ENCODE assay signal across 4 cellular contexts in the genomic region with DNA sequence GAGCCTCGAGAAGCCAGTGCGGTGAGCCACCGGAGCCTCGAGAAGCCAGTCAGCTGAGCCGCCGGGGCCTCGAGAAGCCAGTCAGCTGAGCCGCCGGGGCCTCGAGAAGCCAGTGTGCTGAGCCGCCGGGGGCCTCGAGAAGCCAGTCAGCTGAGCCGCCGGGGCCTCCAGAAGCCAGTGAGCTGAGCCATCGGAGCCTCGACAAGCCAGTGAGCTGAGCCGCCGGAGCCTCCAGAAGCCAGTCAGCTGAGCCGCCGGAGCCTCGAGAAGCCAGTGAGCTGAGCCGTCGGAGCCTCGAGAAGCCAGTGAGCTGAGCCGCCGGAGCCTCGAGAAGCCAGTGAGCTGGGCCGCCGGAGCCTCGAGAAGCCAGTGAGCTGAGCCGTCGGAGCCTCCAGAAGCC. TPM values are rescaled to one million over a fixed set of nuclear protein-coding genes. Genes with fewer than 3 reads are reported as not detected.
DNase-seq lines count a peak whose midpoint lies in the region; ATAC-seq, FAIRE-seq and TF ChIP-seq lines count a peak whose summit lies in the region.
"Not testable (repeated sequence)": the region's sequence is repeated elsewhere in the genome, so short reads cannot be mapped to it uniquely, and the experiment has no call there.

No MANE protein-coding gene starts in this region.

- H3K36me3 ChIP-seq in SK-N-MC (ENCODE audit: insufficient read depth, low read length) (peaks cover 84% of the 10 kb centered on the region), HepG2 (replicated peaks in 1 of 2; ENCODE audit: control insufficient read depth in 1 of 2, insufficient read depth in 2 of 2, low read length in 2 of 2) (peaks cover 56 to 82% of the 10 kb centered on the region in 2 experiments)

- POLR2A ChIA-PET in HepG2 (lab: Yijun Ruan, JAX): interaction anchor here (1.4 to 3.2 kb wide), 2 partner anchors 12 to 13 kb away, joined by 4 to 11 read pairs; no protein-coding TSS in a partner anchor

- not testable (repeated sequence) for TF ChIP-seq RAD21 in HepG2 (CRISPR knock-in tag; IDR thresholded peaks at IDR 0.05)

- TF ChIP-seq POLR2A in HepG2 (IDR thresholded peaks at IDR 0.05; ENCODE audit: insufficient read depth in 1 of 2, low read depth in 2 of 2, low read length in 2 of 2): not testable (repeated sequence)

- not testable (repeated sequence) for H3K9ac ChIP-seq in SK-N-MC (ENCODE audit: insufficient read length); HepG2 (ENCODE audit: insufficient read depth, low read depth, low read length)

- TF ChIP-seq EP300 in HepG2 (IDR thresholded peaks at IDR 0.05; ENCODE audit: low read depth in 2 of 2, low read length in 2 of 2); HepG2 (CRISPR knock-in tag; IDR thresholded peaks at IDR 0.05; ENCODE audit: borderline replicate concordance): not testable (repeated sequence)

- WGBS in HepG2 (ENCODE audit: low lambda C conversion rate): 98% methylated on average over 32 of the region's 33 CpGs

- CTCF ChIA-PET in HepG2 (lab: Yijun Ruan, JAX; ENCODE audit: low intra/inter-chr PET ratio, low total read pairs): not testable (repeated sequence)

- not testable (repeated sequence) for TF ChIP-seq CTCF in HepG2 (CRISPR knock-in tag; IDR thresholded peaks at IDR 0.05)

- not testable (repeated sequence) for H2AFZ ChIP-seq in HepG2 (ENCODE audit: low read length)

- BruUV-seq in HepG2 (replicated peaks; lab: Mats Ljungman, UMichigan): not testable (repeated sequence)

- H3K4me2 ChIP-seq in HepG2 (ENCODE audit: low read depth, low read length): not testable (repeated sequence)

- 0 out of 2 replicates have a peak overlapping the region, but pooled peaks have one; percentile 25 for H3K27ac ChIP-seq in SK-N-MC
- H3K27ac ChIP-seq in HepG2 (ENCODE audit: extremely low read length, insufficient read depth, low read length): not testable (repeated sequence)

- ATAC-seq in Right ventricle myocardium inferior; Right ventricle myocardium superior (ENCODE audit: poor library complexity); HepG2: not testable (repeated sequence)

- in situ Hi-C loops in HepG2 (cut with HindIII; ENCODE audit: extremely low pct_ligation_motif_present, low pct_unique_long_range_greater_than_20kb): not testable (repeated sequence)

- H4K20me1 ChIP-seq in HepG2 (ENCODE audit: insufficient read depth, low read length): peaks cover 19% of the 10 kb centered on the region

- not testable (repeated sequence) for H3K4me1 ChIP-seq in HepG2 (ENCODE audit: insufficient read depth, low read length)

- intact Hi-C loops in Right ventricle myocardium inferior (cut with DNase I); Right ventricle myocardium superior (cut with DNase I): not testable (repeated sequence)
- intact Hi-C loops in HepG2 (cut with micrococcal nuclease; ENCODE audit: unreplicated experiment): loop anchor here (5.0 kb wide), 1 partner anchor 43 kb away; no protein-coding TSS in a partner anchor

- not testable (repeated sequence) for H3K27me3 ChIP-seq in HepG2 (ENCODE audit: control insufficient read depth in 1 of 2, insufficient read depth in 2 of 2, low read length in 2 of 2)

- H3K4me3 ChIP-seq in SK-N-MC; HepG2 (replicated peaks in 1 of 3; ENCODE audit: insufficient read depth in 1 of 3, low read depth in 2 of 3, low read length in 3 of 3): not testable (repeated sequence)

- H3K79me2 ChIP-seq in HepG2 (ENCODE audit: insufficient read depth, low read length): peaks cover 23% of the 10 kb centered on the region

- not testable (repeated sequence) for FAIRE-seq in HepG2 (lab: Jason Lieb, UNC)

- not testable (repeated sequence) for H3K9me3 ChIP-seq in SK-N-MC (ENCODE audit: low read depth, low read length); HepG2 (ENCODE audit: low read length)

- not testable (repeated sequence) for DNase-seq in SK-N-MC (ENCODE audit: low read depth, low spot score); HepG2 (ENCODE audit: low spot score)
- peak; percentile 15 for DNase-seq in Right ventricle myocardium inferior (ENCODE audit: missing footprints)
- DNase-seq in Right ventricle myocardium superior: peak; percentile 6

RNA-seq across cellular contexts. Expression of a gene that starts 18.8 kb away (rescaled TPM):
- total RNA-seq in Right ventricle myocardium inferior (62.6 TPM), Right ventricle myocardium superior (54.4 TPM), HepG2 (2016; rRNA removed; fragmentation: Illumina TruSeq; extraction: Trizol) (28.4 and 31.5 TPM in 2 replicates)
- total RNA-seq in HepG2 (2016; cell fraction: cytosol; rRNA removed; fragmentation: Illumina TruSeq; extraction: Trizol; ENCODE audit: low read depth): 19.2 and 20.4 TPM in 2 replicates
- 23.0 and 34.1 TPM in 2 replicates for total RNA-seq in HepG2 (2016; cell fraction: insoluble cytoplasmic fraction; rRNA removed; fragmentation: Illumina TruSeq; extraction: Trizol)
- total RNA-seq in HepG2 (2016; cell fraction: membrane; rRNA removed; fragmentation: Illumina TruSeq; extraction: Trizol): 24.3 and 26.6 TPM in 2 replicates
- total RNA-seq in HepG2 (2016; cell fraction: nucleus; rRNA removed; fragmentation: Illumina TruSeq; extraction: Trizol): 42.8 and 45.6 TPM in 2 replicates
- polyA plus RNA-seq in HepG2 (2011; rRNA removed): 128 and 148 TPM in 2 replicates
- polyA plus RNA-seq in HepG2 (2011; cell fraction: cytosol; rRNA removed): 81.5 and 90.2 TPM in 2 replicates
- polyA plus RNA-seq in HepG2 (2011; cell fraction: nucleus; rRNA removed): 1,010 and 1,066 TPM in 2 replicates
- 164 and 234 TPM in 2 replicates for polyA plus RNA-seq in HepG2 (2012)
- 19.6 and 21.8 TPM in 2 replicates for polyA plus RNA-seq in HepG2 (2016; cell fraction: cytosol; fragmentation: Illumina TruSeq; extraction: Trizol; ENCODE audit: low read depth)
- polyA plus RNA-seq in HepG2 (2016; cell fraction: insoluble cytoplasmic fraction; fragmentation: Illumina TruSeq; extraction: Trizol; ENCODE audit: low read depth): 71.8 and 89.7 TPM in 2 replicates
- polyA plus RNA-seq in HepG2 (2016; cell fraction: membrane; fragmentation: Illumina TruSeq; extraction: Trizol; ENCODE audit: low read depth): 40.8 and 42.7 TPM in 2 replicates
- polyA plus RNA-seq in HepG2 (2016; cell fraction: nucleus; fragmentation: Illumina TruSeq; extraction: Trizol; ENCODE audit: insufficient read depth, low read depth): 316 and 342 TPM in 2 replicates
- 78.0 and 103 TPM in 2 replicates for polyA minus RNA-seq in HepG2 (2011; rRNA and poly(A)+ RNA removed; ENCODE audit: low replicate concordance)
- polyA minus RNA-seq in HepG2 (2011; cell fraction: cytosol; rRNA and poly(A)+ RNA removed): 51.7 and 60.9 TPM in 2 replicates
- 117 and 118 TPM in 2 replicates for polyA minus RNA-seq in HepG2 (2011; cell fraction: nucleus; rRNA and poly(A)+ RNA removed)

RNA-seq across cellular contexts. Expression of a gene that starts 25.9 kb away (rescaled TPM):
- total RNA-seq in Right ventricle myocardium inferior: 10.4 TPM
- total RNA-seq in Right ventricle myocardium superior: 10.0 TPM
- total RNA-seq in HepG2 (2016; rRNA removed; fragmentation: Illumina TruSeq; extraction: Trizol): 99.9 and 242 TPM in 2 replicates
- total RNA-seq in HepG2 (2016; cell fraction: cytosol; rRNA removed; fragmentation: Illumina TruSeq; extraction: Trizol; ENCODE audit: low read depth): 51.0 and 61.4 TPM in 2 replicates
- total RNA-seq in HepG2 (2016; cell fraction: insoluble cytoplasmic fraction; rRNA removed; fragmentation: Illumina TruSeq; extraction: Trizol): 83.6 and 248 TPM in 2 replicates
- total RNA-seq in HepG2 (2016; cell fraction: membrane; rRNA removed; fragmentation: Illumina TruSeq; extraction: Trizol): 88.3 and 97.4 TPM in 2 replicates
- 164 and 200 TPM in 2 replicates for total RNA-seq in HepG2 (2016; cell fraction: nucleus; rRNA removed; fragmentation: Illumina TruSeq; extraction: Trizol)
- polyA plus RNA-seq in HepG2 (2011; rRNA removed): 349 and 598 TPM in 2 replicates
- polyA plus RNA-seq in HepG2 (2011; cell fraction: cytosol; rRNA removed): 384 and 554 TPM in 2 replicates
- polyA plus RNA-seq in HepG2 (2011; cell fraction: nucleus; rRNA removed): 293 and 327 TPM in 2 replicates
- polyA plus RNA-seq in HepG2 (2012): 348 and 404 TPM in 2 replicates
- polyA plus RNA-seq in HepG2 (2016; cell fraction: cytosol; fragmentation: Illumina TruSeq; extraction: Trizol; ENCODE audit: low read depth): 38.7 and 40.7 TPM in 2 replicates
- polyA plus RNA-seq in HepG2 (2016; cell fraction: insoluble cytoplasmic fraction; fragmentation: Illumina TruSeq; extraction: Trizol; ENCODE audit: low read depth): 95.9 and 111 TPM in 2 replicates
- 61.0 and 65.9 TPM in 2 replicates for polyA plus RNA-seq in HepG2 (2016; cell fraction: membrane; fragmentation: Illumina TruSeq; extraction: Trizol; ENCODE audit: low read depth)
- polyA plus RNA-seq in HepG2 (2016; cell fraction: nucleus; fragmentation: Illumina TruSeq; extraction: Trizol; ENCODE audit: insufficient read depth, low read depth): 334 and 368 TPM in 2 replicates
- 181 and 1,731 TPM in 2 replicates for polyA minus RNA-seq in HepG2 (2011; rRNA and poly(A)+ RNA removed; ENCODE audit: low replicate concordance)
- 365 and 408 TPM in 2 replicates for polyA minus RNA-seq in HepG2 (2011; cell fraction: cytosol; rRNA and poly(A)+ RNA removed)
- polyA minus RNA-seq in HepG2 (2011; cell fraction: nucleus; rRNA and poly(A)+ RNA removed): 137 and 145 TPM in 2 replicates

RNA-seq across cellular contexts. Expression of a gene that starts 42.1 kb away (rescaled TPM):
- total RNA-seq in Right ventricle myocardium inferior (7.9 TPM), Right ventricle myocardium superior (8.6 TPM), HepG2 (2016; rRNA removed; fragmentation: Illumina TruSeq; extraction: Trizol) (54.8 and 59.9 TPM in 2 replicates)
- 85.1 and 122 TPM in 2 replicates for total RNA-seq in HepG2 (2016; cell fraction: cytosol; rRNA removed; fragmentation: Illumina TruSeq; extraction: Trizol; ENCODE audit: low read depth)
- 54.5 and 62.8 TPM in 2 replicates for total RNA-seq in HepG2 (2016; cell fraction: insoluble cytoplasmic fraction; rRNA removed; fragmentation: Illumina TruSeq; extraction: Trizol)
- 78.3 and 105 TPM in 2 replicates for total RNA-seq in HepG2 (2016; cell fraction: membrane; rRNA removed; fragmentation: Illumina TruSeq; extraction: Trizol)
- total RNA-seq in HepG2 (2016; cell fraction: nucleus; rRNA removed; fragmentation: Illumina TruSeq; extraction: Trizol): 40.6 and 45.1 TPM in 2 replicates
- polyA plus RNA-seq in HepG2 (2011; rRNA removed): 59.3 and 69.8 TPM in 2 replicates
- polyA plus RNA-seq in HepG2 (2011; cell fraction: cytosol; rRNA removed): 59.9 and 140 TPM in 2 replicates
- polyA plus RNA-seq in HepG2 (2011; cell fraction: nucleus; rRNA removed): 103 and 130 TPM in 2 replicates
- polyA plus RNA-seq in HepG2 (2012): 48.8 and 63.7 TPM in 2 replicates
- 113 and 149 TPM in 2 replicates for polyA plus RNA-seq in HepG2 (2016; cell fraction: cytosol; fragmentation: Illumina TruSeq; extraction: Trizol; ENCODE audit: low read depth)
- 62.5 and 66.4 TPM in 2 replicates for polyA plus RNA-seq in HepG2 (2016; cell fraction: insoluble cytoplasmic fraction; fragmentation: Illumina TruSeq; extraction: Trizol; ENCODE audit: low read depth)
- polyA plus RNA-seq in HepG2 (2016; cell fraction: membrane; fragmentation: Illumina TruSeq; extraction: Trizol; ENCODE audit: low read depth): 95.1 and 110 TPM in 2 replicates
- polyA plus RNA-seq in HepG2 (2016; cell fraction: nucleus; fragmentation: Illumina TruSeq; extraction: Trizol; ENCODE audit: insufficient read depth, low read depth): 121 and 124 TPM in 2 replicates
- 23.1 and 32.6 TPM in 2 replicates for polyA minus RNA-seq in HepG2 (2011; rRNA and poly(A)+ RNA removed; ENCODE audit: low replicate concordance)
- polyA minus RNA-seq in HepG2 (2011; cell fraction: cytosol; rRNA and poly(A)+ RNA removed): 18.1 and 19.8 TPM in 2 replicates
- polyA minus RNA-seq in HepG2 (2011; cell fraction: nucleus; rRNA and poly(A)+ RNA removed): 27.6 and 37.2 TPM in 2 replicates
